Comparison of ENCODE assay signal across 8 cellular contexts in the genomic region with DNA sequence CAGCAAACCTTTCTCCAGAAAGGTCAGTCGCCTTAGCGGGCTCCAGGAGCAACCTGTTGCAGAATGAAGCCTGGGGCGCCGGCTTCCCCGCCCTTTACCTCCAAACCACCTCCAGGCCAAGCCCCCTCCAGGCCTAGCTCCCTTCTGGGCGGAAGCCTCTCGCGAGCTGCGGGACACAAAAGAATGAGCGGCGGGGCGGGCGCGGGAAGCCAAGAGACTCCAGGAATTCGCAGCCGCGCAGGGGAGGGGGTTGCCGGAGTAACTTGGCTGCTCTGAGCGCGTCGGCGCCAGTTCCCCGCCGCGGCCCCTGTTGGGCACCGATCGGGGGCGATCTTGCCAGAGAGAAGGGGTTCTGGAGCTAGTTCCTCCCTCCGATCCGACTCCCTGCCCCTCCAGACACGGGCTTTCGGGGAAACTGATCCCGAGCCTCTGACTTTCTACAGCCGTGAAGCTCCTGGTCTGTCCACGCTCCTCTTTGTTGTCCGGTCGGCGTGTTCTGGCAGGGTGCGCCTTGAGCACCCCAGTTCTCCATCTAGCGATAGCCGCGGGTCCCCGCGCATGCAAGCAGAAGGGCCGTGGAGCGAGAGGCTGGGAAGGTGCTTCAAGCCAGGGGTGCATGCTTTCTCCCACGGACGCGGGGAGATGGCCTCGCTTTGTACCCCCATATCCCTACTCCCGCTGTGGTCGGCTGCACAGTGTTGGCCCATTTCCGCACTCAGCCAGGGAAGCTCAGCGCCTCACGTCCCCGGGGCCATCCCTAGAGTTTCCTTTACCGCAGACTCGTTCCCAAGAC. TPM values are rescaled to one million over a fixed set of nuclear protein-coding genes. Genes with fewer than 3 reads are reported as not detected.
DNase-seq lines count a peak whose midpoint lies in the region; ATAC-seq and TF ChIP-seq lines count a peak whose summit lies in the region.

No MANE protein-coding gene starts in this region.

- H3K27me3 ChIP-seq in BLaER1 (peaks cover 67% of the 10 kb centered on the region), breast epithelium (peaks cover 0 to 20% of the 10 kb centered on the region in 2 donors)

- H4K20me1 ChIP-seq in BLaER1: peaks cover 7% of the 10 kb centered on the region; the same call in 1 of the 2 replicates

- H3K4me3 ChIP-seq in BLaER1 (peak overlapping the region; percentile 48), breast epithelium (peak overlapping the region; percentile 25 to 62 (median 58))

- H3K9me3 ChIP-seq in BLaER1 (peaks cover 40% of the 10 kb centered on the region), breast epithelium (no peaks in the 10 kb centered on the region)

- no peak for ATAC-seq in GM18517 (IDR thresholded peaks at IDR 0.05; ENCODE audit: unreplicated experiment)

- H3K4me1 ChIP-seq in BLaER1 (peaks cover 9% of the 10 kb centered on the region; the same call in 1 of the 2 replicates), breast epithelium (no peaks in the 10 kb centered on the region)

- TF ChIP-seq POLR2A in breast epithelium (IDR thresholded peaks at IDR 0.05): no peak

- no peak for TF ChIP-seq CTCF in breast epithelium (IDR thresholded peaks at IDR 0.05)

- peak; percentile 5 for DNase-seq in LoVo (ENCODE audit: low spot score)
- peak in 1 of 2 donors; percentile 54 for DNase-seq in breast epithelium (ENCODE audit: low spot score in 2 of 2)
- DNase-seq in kidney tubule cell (ENCODE audit: low spot score): peak; percentile 67
- DNase-seq in stimulated activated CD4-positive, alpha-beta T cell treated with anti-CD3 and anti-CD28 coated beads, Interleukin-4, amount 100 ng/mL, for 1 hour: peak; percentile 12
- DNase-seq in KG1 (lab: John Stamatoyannopoulos, UW): no peak
- no peak for DNase-seq in kidney glomerular epithelial cell (lab: John Stamatoyannopoulos, UW)

- H3K36me3 ChIP-seq in BLaER1 (peaks cover 3% of the 10 kb centered on the region; the same call in 1 of the 2 replicates), breast epithelium (no peaks in the 10 kb centered on the region)

- intact Hi-C loops in breast epithelium (cut with DNase I; ENCODE audit: low total_unique reads): no loop called here

- peak overlapping the region; percentile 52 for H3K4me2 ChIP-seq in BLaER1

- H3K27ac ChIP-seq in BLaER1 (no peak overlapping the region), breast epithelium (peak overlapping the region; percentile 78 to 83)

- H3K9ac ChIP-seq in BLaER1: no peak overlapping the region

RNA-seq across cellular contexts. Expression of gene PROM1, which starts 1.2 kb away (rescaled TPM):
- 100 to 1,000 TPM in 1 of 3 donors, 10 to 100 TPM in 1, under 1 TPM in 1; 0.64 to 106 (median 40.0) TPM for total RNA-seq in breast epithelium

Comparison
In these comparisons a context has a peak if more than half of its experiments do, and no peak if none do; other contexts are left out.
1. DNase-seq: peak in LoVo (single experiment), kidney tubule cell (single experiment) and stimulated activated CD4-positive, alpha-beta T cell treated with anti-CD3 and anti-CD28 coated beads, Interleukin-4, amount 100 ng/mL, for 1 hour (single experiment); none in KG1 (single experiment) and kidney glomerular epithelial cell (single experiment).